1 cellular context compared by ENCODE assay signal in the genomic region with DNA sequence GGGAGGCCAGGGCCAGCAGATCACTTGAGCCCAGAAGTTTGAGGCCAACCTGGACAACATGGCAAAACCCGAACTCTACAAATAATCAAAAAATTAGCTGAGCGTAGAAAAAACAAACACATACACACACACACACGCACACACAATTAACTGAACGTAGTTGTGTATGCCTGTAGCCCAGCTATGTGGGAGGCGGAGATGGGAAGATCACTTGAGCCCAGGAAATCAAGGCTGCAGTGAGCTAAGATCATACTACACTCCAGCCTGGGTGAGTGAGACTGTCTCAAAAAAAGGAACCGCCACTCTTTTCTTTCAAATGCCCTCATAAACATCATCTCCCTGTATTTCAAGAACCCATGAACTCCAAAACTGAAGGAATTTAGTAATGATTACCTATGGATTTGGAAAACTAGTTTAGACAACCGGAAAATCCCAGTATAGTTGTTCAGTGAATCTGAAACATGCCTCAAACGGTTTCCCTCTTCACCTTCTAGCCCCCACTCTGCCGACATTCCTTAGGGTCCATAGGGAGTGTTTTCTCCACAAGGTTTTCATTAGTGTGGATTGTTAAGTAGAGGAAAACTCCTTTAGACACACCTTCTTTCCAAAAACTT.
A peak's percentile ranks its signal among the peaks of the same experiment; 100 is the strongest.
TF ChIP-seq lines count a peak whose summit lies in the region.

No MANE protein-coding gene starts in this region.

TF ChIP-seq in K562, 482 proteins besides CTCF, POLR2A, EP300 and RAD21 (continued from another document and continues in another):
- TF ChIP-seq SAFB (IDR thresholded peaks at IDR 0.05; ENCODE audit: borderline replicate concordance, low read depth, low read length) (no peak), POLR2G (IDR thresholded peaks at IDR 0.05; ENCODE audit: low read depth, low read length) (peak; percentile 70), ILK (tag; IDR thresholded peaks at IDR 0.05; ENCODE audit: borderline replicate concordance, low read depth) (no peak), HDAC1 (IDR thresholded peaks at IDR 0.05) (no peak), CBX5 (IDR thresholded peaks at IDR 0.05; ENCODE audit: borderline replicate concordance, low read depth) (no peak), NCOA4 (IDR thresholded peaks at IDR 0.05; ENCODE audit: partially characterized antibody) (no peak), MBD2 (IDR thresholded peaks at IDR 0.05; ENCODE audit: borderline replicate concordance, low read depth) (0 out of 2 replicates have a peak, but pooled peaks have one; percentile 62), ESRRA (IDR thresholded peaks at IDR 0.05; ENCODE audit: borderline replicate concordance, low read depth) (0 out of 2 replicates have a peak, but pooled peaks have one; percentile 14), CREM (IDR thresholded peaks at IDR 0.05; ENCODE audit: low read depth) (0 out of 2 replicates have a peak, but pooled peaks have one; percentile 21), KDM1A (IDR thresholded peaks at IDR 0.05) (no peak), BCL6 (CRISPR knock-in tag; IDR thresholded peaks at IDR 0.05) (peak; percentile 83), SRSF9 (IDR thresholded peaks at IDR 0.05; ENCODE audit: borderline replicate concordance, low read depth, low read length) (no peak), ETV5 (CRISPR knock-in tag; IDR thresholded peaks at IDR 0.05; ENCODE audit: low read depth) (peak; percentile 59; the same call in 1 of the 2 replicates), MEF2A (IDR thresholded peaks at IDR 0.05; ENCODE audit: control insufficient read depth, low read depth, low read length) (no peak), ZNF444 (CRISPR knock-in tag; IDR thresholded peaks at IDR 0.05) (peak; percentile 91), RHOXF2B (CRISPR knock-in tag; conservative IDR thresholded peaks at IDR 0.05) (peak; percentile 99), ZBED1 (IDR thresholded peaks at IDR 0.05) (peak; percentile 98), HNRNPLL (IDR thresholded peaks at IDR 0.05; ENCODE audit: low read depth, low read length, poor library complexity, severe bottlenecking) (no peak), ATF7 (IDR thresholded peaks at IDR 0.05) (no peak; the same call in 1 of the 2 replicates), ZNF589 (CRISPR knock-in tag; IDR thresholded peaks at IDR 0.05; ENCODE audit: low read depth) (peak; percentile 18; the same call in 1 of the 2 replicates), E2F4 (CRISPR knock-in tag; IDR thresholded peaks at IDR 0.05; ENCODE audit: low read depth) (no peak), SRSF1 (IDR thresholded peaks at IDR 0.05; ENCODE audit: low read depth, low read length) (no peak), ZNF197 (CRISPR knock-in tag; IDR thresholded peaks at IDR 0.05; ENCODE audit: low read depth) (no peak), SLC30A9 (CRISPR knock-in tag; IDR thresholded peaks at IDR 0.05) (no peak), FOXA1 (IDR thresholded peaks at IDR 0.05; ENCODE audit: borderline replicate concordance) (no peak), BRD4 (IDR thresholded peaks at IDR 0.05) (peak; percentile 23), BDP1 (IDR thresholded peaks at IDR 0.05; ENCODE audit: insufficient read depth, insufficient read length) (no peak), ZNF253 (CRISPR knock-in tag; conservative IDR thresholded peaks at IDR 0.05) (peak; percentile 95), ZKSCAN1 (IDR thresholded peaks at IDR 0.05; ENCODE audit: low read depth, low read length) (no peak), BRF1 (IDR thresholded peaks at IDR 0.05; ENCODE audit: borderline replicate concordance, extremely low read depth, insufficient read length) (no peak), ZNF134 (CRISPR knock-in tag; conservative IDR thresholded peaks at IDR 0.05) (peak; percentile 69), KHSRP (IDR thresholded peaks at IDR 0.05) (peak; percentile 4), HMGN3 (IDR thresholded peaks at IDR 0.05; ENCODE audit: borderline replicate concordance, extremely low read depth, insufficient read length, low read depth, low read length) (peak; percentile 83), SNIP1 (IDR thresholded peaks at IDR 0.05; ENCODE audit: low read depth) (no peak), TCF3 (CRISPR knock-in tag; IDR thresholded peaks at IDR 0.05) (peak; percentile 43), E4F1 (CRISPR knock-in tag; IDR thresholded peaks at IDR 0.05; ENCODE audit: borderline replicate concordance) (peak; percentile 75; the same call in 1 of the 2 replicates)
- TF ChIP-seq, protein P1, sequence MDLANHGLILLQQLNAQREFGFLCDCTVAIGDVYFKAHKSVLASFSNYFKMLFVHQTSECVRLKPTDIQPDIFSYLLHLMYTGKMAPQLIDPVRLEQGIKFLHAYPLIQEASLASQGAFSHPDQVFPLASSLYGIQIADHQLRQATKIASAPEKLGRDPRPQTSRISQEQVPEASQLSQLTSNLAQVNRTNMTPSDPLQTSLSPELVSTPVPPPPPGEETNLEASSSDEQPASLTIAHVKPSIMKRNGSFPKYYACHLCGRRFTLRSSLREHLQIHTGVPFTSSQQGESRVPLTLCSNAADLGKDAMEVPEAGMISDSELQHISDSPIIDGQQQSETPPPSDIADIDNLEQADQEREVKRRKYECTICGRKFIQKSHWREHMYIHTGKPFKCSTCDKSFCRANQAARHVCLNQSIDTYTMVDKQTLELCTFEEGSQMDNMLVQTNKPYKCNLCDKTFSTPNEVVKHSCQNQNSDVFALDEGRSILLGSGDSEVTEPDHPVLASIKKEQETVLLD (IDR thresholded peaks at IDR 0.05), result no peak
- TF ChIP-seq, protein P2, sequence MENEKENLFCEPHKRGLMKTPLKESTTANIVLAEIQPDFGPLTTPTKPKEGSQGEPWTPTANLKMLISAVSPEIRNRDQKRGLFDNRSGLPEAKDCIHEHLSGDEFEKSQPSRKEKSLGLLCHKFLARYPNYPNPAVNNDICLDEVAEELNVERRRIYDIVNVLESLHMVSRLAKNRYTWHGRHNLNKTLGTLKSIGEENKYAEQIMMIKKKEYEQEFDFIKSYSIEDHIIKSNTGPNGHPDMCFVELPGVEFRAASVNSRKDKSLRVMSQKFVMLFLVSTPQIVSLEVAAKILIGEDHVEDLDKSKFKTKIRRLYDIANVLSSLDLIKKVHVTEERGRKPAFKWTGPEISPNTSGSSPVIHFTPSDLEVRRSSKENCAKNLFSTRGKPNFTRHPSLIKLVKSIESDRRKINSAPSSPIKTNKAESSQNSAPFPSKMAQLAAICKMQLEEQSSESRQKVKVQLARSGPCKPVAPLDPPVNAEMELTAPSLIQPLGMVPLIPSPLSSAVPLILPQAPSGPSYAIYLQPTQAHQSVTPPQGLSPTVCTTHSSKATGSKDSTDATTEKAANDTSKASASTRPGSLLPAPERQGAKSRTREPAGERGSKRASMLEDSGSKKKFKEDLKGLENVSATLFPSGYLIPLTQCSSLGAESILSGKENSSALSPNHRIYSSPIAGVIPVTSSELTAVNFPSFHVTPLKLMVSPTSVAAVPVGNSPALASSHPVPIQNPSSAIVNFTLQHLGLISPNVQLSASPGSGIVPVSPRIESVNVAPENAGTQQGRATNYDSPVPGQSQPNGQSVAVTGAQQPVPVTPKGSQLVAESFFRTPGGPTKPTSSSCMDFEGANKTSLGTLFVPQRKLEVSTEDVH (IDR thresholded peaks at IDR 0.05; ENCODE audit: low read depth, partially characterized antibody), result peak; percentile 38
- TF ChIP-seq, protein P3, sequence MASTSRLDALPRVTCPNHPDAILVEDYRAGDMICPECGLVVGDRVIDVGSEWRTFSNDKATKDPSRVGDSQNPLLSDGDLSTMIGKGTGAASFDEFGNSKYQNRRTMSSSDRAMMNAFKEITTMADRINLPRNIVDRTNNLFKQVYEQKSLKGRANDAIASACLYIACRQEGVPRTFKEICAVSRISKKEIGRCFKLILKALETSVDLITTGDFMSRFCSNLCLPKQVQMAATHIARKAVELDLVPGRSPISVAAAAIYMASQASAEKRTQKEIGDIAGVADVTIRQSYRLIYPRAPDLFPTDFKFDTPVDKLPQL (IDR thresholded peaks at IDR 0.05; ENCODE audit: extremely low read depth, insufficient read length), result no peak
- TF ChIP-seq, protein P4, sequence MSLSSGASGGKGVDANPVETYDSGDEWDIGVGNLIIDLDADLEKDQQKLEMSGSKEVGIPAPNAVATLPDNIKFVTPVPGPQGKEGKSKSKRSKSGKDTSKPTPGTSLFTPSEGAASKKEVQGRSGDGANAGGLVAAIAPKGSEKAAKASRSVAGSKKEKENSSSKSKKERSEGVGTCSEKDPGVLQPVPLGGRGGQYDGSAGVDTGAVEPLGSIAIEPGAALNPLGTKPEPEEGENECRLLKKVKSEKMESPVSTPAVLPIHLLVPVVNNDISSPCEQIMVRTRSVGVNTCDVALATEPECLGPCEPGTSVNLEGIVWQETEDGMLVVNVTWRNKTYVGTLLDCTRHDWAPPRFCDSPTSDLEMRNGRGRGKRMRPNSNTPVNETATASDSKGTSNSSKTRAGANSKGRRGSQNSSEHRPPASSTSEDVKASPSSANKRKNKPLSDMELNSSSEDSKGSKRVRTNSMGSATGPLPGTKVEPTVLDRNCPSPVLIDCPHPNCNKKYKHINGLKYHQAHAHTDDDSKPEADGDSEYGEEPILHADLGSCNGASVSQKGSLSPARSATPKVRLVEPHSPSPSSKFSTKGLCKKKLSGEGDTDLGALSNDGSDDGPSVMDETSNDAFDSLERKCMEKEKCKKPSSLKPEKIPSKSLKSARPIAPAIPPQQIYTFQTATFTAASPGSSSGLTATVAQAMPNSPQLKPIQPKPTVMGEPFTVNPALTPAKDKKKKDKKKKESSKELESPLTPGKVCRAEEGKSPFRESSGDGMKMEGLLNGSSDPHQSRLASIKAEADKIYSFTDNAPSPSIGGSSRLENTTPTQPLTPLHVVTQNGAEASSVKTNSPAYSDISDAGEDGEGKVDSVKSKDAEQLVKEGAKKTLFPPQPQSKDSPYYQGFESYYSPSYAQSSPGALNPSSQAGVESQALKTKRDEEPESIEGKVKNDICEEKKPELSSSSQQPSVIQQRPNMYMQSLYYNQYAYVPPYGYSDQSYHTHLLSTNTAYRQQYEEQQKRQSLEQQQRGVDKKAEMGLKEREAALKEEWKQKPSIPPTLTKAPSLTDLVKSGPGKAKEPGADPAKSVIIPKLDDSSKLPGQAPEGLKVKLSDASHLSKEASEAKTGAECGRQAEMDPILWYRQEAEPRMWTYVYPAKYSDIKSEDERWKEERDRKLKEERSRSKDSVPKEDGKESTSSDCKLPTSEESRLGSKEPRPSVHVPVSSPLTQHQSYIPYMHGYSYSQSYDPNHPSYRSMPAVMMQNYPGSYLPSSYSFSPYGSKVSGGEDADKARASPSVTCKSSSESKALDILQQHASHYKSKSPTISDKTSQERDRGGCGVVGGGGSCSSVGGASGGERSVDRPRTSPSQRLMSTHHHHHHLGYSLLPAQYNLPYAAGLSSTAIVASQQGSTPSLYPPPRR (CRISPR knock-in tag; IDR thresholded peaks at IDR 0.05; ENCODE audit: borderline replicate concordance), result no peak
- TF ChIP-seq, protein P5, sequence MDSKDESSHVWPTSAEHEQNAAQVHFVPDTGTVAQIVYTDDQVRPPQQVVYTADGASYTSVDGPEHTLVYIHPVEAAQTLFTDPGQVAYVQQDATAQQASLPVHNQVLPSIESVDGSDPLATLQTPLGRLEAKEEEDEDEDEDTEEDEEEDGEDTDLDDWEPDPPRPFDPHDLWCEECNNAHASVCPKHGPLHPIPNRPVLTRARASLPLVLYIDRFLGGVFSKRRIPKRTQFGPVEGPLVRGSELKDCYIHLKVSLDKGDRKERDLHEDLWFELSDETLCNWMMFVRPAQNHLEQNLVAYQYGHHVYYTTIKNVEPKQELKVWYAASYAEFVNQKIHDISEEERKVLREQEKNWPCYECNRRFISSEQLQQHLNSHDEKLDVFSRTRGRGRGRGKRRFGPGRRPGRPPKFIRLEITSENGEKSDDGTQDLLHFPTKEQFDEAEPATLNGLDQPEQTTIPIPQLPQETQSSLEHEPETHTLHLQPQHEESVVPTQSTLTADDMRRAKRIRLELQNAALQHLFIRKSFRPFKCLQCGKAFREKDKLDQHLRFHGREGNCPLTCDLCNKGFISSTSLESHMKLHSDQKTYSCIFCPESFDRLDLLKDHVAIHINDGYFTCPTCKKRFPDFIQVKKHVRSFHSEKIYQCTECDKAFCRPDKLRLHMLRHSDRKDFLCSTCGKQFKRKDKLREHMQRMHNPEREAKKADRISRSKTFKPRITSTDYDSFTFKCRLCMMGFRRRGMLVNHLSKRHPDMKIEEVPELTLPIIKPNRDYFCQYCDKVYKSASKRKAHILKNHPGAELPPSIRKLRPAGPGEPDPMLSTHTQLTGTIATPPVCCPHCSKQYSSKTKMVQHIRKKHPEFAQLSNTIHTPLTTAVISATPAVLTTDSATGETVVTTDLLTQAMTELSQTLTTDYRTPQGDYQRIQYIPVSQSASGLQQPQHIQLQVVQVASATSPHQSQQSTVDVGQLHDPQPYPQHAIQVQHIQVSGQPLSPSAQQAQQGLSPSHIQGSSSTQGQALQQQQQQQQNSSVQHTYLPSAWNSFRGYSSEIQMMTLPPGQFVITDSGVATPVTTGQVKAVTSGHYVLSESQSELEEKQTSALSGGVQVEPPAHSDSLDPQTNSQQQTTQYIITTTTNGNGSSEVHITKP (IDR thresholded peaks at IDR 0.05; ENCODE audit: partially characterized antibody), result peak; percentile 28
- TF ChIP-seq, protein P6, sequence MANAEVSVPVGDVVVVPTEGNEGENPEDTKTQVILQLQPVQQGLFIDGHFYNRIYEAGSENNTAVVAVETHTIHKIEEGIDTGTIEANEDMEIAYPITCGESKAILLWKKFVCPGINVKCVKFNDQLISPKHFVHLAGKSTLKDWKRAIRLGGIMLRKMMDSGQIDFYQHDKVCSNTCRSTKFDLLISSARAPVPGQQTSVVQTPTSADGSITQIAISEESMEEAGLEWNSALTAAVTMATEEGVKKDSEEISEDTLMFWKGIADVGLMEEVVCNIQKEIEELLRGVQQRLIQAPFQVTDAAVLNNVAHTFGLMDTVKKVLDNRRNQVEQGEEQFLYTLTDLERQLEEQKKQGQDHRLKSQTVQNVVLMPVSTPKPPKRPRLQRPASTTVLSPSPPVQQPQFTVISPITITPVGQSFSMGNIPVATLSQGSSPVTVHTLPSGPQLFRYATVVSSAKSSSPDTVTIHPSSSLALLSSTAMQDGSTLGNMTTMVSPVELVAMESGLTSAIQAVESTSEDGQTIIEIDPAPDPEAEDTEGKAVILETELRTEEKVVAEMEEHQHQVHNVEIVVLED (CRISPR knock-in tag; IDR thresholded peaks at IDR 0.05), result no peak
